In the genomic region with DNA sequence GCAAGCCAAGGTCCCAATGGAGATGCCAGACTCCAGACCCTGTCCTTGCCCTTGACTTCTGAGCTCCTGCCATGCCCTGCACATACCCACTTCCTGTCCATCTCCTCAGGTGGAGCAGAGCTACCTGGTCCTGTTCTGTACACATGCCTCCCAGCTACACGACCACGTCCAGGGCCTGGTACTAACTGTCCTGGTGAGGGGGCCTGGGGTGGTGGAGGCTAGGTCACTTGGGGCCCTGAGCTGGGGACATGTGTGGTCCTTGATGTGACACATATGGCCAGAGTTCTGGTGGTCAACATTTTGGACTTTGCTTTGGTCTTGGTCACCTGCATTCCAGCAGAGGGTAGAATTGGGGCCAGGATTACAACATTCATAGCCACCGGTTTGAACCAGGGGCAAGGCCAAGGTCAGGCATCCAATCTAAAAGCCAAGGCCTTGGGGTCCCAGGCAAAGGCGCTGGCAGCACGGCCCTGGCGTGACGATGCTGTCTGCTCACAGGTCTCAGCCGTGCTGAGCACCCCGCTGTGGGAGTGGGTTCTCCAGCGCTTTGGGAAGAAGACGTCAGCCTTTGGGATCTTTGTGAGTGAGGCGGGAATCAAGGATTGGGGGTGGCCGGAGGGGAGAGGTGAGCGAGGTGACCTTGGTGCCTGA, we compare ENCODE assay signal across 1 cellular context.
TF ChIP-seq lines count a peak whose summit lies in the region.

No MANE protein-coding gene starts in this region.

TF ChIP-seq in HepG2, 621 proteins besides CTCF, POLR2A, EP300 and RAD21 (continued from another document):
- TF ChIP-seq, protein P1, sequence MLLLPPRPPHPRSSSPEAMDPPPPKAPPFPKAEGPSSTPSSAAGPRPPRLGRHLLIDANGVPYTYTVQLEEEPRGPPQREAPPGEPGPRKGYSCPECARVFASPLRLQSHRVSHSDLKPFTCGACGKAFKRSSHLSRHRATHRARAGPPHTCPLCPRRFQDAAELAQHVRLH (CRISPR knock-in tag; IDR thresholded peaks at IDR 0.05; ENCODE audit: borderline replicate concordance, low read depth): peak; percentile 75; the same call in 1 of the 2 replicates
- TF ChIP-seq CBX2 (IDR thresholded peaks at IDR 0.05; ENCODE audit: low read depth, low read length): no peak
- no peak for TF ChIP-seq CBX2 (CRISPR knock-in tag; IDR thresholded peaks at IDR 0.05; ENCODE audit: low read depth)
- no peak for TF ChIP-seq ZSCAN20 (CRISPR knock-in tag; IDR thresholded peaks at IDR 0.05; ENCODE audit: borderline replicate concordance)
- TF ChIP-seq, protein P2, sequence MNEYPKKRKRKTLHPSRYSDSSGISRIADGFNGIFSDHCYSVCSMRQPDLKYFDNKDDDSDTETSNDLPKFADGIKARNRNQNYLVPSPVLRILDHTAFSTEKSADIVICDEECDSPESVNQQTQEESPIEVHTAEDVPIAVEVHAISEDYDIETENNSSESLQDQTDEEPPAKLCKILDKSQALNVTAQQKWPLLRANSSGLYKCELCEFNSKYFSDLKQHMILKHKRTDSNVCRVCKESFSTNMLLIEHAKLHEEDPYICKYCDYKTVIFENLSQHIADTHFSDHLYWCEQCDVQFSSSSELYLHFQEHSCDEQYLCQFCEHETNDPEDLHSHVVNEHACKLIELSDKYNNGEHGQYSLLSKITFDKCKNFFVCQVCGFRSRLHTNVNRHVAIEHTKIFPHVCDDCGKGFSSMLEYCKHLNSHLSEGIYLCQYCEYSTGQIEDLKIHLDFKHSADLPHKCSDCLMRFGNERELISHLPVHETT (CRISPR knock-in tag; conservative IDR thresholded peaks at IDR 0.05): 0 out of 2 replicates have a peak, but pooled peaks have one; percentile 27
- peak; percentile 72 for TF ChIP-seq KAT8 (CRISPR knock-in tag; IDR thresholded peaks at IDR 0.05)
- TF ChIP-seq POLR2AphosphoS2 (IDR thresholded peaks at IDR 0.05; ENCODE audit: low read depth, low read length): no peak
- no peak for TF ChIP-seq ZNF17 (CRISPR knock-in tag; IDR thresholded peaks at IDR 0.05)
- TF ChIP-seq RNF2 (conservative IDR thresholded peaks at IDR 0.05; ENCODE audit: low read depth): 0 out of 2 replicates have a peak, but pooled peaks have one; percentile 46
- TF ChIP-seq HOXA3 (CRISPR knock-in tag; IDR thresholded peaks at IDR 0.05): peak; percentile 84
- TF ChIP-seq, protein P3, sequence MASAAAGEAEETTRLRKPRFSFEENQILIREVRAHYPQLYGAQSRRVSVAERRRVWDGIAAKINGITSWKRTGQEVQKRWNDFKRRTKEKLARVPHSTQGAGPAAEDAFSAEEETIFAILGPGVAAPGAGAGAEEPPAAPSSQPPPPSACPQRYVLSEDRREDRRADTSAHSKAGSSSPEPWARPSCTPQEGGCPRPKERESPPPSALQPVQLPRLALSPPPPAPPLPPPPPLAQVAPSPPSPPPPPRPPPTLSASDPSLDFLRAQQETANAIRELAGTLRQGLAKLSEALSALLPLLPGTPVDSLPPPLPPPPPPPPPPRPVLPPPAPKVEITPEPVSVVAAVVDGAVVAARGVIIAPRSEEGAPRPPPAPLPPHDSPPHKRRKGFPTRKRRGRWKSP (CRISPR knock-in tag; IDR thresholded peaks at IDR 0.05): 0 out of 2 replicates have a peak, but pooled peaks have one; percentile 54
- TF ChIP-seq, protein P4, sequence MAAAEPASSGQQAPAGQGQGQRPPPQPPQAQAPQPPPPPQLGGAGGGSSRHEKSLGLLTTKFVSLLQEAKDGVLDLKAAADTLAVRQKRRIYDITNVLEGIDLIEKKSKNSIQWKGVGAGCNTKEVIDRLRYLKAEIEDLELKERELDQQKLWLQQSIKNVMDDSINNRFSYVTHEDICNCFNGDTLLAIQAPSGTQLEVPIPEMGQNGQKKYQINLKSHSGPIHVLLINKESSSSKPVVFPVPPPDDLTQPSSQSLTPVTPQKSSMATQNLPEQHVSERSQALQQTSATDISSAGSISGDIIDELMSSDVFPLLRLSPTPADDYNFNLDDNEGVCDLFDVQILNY (CRISPR knock-in tag; conservative IDR thresholded peaks at IDR 0.05): no peak
- TF ChIP-seq, protein P5, sequence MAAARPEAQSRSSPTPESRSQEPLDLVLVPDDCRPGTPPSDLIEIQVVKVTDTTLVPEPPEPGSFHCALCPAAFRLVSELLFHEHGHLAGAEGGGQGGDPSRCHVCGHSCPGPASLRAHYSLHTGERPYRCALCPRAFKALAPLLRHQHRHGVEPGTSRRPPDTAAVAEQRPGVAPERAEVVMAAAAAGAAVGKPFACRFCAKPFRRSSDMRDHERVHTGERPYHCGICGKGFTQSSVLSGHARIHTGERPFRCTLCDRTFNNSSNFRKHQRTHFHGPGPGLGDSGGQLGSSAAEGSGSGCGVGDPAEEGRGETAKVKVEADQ (CRISPR knock-in tag; IDR thresholded peaks at IDR 0.05; ENCODE audit: borderline replicate concordance): 0 out of 2 replicates have a peak, but pooled peaks have one; percentile 35
- no peak for TF ChIP-seq SMAD9 (CRISPR knock-in tag; IDR thresholded peaks at IDR 0.05)
- TF ChIP-seq JUN (CRISPR knock-in tag; IDR thresholded peaks at IDR 0.05): peak; percentile 47; the same call in 1 of the 2 replicates
- TF ChIP-seq, protein P6, sequence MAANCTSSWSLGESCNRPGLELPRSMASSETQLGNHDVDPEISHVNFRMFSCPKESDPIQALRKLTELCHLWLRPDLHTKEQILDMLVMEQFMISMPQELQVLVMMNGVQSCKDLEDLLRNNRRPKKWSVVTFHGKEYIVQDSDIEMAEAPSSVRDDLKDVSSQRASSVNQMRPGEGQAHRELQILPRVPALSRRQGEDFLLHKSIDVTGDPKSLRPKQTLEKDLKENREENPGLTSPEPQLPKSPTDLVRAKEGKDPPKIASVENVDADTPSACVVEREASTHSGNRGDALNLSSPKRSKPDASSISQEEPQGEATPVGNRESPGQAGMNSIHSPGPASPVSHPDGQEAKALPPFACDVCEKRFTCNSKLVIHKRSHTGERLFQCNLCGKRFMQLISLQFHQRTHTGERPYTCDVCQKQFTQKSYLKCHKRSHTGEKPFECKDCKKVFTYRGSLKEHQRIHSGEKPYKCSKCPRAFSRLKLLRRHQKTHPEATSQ (CRISPR knock-in tag; IDR thresholded peaks at IDR 0.05; ENCODE audit: borderline replicate concordance): no peak
- no peak for TF ChIP-seq SIX4 (CRISPR knock-in tag; IDR thresholded peaks at IDR 0.05)
- TF ChIP-seq, protein P7, sequence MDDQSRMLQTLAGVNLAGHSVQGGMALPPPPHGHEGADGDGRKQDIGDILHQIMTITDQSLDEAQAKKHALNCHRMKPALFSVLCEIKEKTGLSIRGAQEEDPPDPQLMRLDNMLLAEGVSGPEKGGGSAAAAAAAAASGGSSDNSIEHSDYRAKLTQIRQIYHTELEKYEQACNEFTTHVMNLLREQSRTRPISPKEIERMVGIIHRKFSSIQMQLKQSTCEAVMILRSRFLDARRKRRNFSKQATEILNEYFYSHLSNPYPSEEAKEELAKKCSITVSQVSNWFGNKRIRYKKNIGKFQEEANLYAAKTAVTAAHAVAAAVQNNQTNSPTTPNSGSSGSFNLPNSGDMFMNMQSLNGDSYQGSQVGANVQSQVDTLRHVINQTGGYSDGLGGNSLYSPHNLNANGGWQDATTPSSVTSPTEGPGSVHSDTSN (CRISPR knock-in tag; IDR thresholded peaks at IDR 0.05; ENCODE audit: borderline replicate concordance): no peak
- TF ChIP-seq, protein P8, sequence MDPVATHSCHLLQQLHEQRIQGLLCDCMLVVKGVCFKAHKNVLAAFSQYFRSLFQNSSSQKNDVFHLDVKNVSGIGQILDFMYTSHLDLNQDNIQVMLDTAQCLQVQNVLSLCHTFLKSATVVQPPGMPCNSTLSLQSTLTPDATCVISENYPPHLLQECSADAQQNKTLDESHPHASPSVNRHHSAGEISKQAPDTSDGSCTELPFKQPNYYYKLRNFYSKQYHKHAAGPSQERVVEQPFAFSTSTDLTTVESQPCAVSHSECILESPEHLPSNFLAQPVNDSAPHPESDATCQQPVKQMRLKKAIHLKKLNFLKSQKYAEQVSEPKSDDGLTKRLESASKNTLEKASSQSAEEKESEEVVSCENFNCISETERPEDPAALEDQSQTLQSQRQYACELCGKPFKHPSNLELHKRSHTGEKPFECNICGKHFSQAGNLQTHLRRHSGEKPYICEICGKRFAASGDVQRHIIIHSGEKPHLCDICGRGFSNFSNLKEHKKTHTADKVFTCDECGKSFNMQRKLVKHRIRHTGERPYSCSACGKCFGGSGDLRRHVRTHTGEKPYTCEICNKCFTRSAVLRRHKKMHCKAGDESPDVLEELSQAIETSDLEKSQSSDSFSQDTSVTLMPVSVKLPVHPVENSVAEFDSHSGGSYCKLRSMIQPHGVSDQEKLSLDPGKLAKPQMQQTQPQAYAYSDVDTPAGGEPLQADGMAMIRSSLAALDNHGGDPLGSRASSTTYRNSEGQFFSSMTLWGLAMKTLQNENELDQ (CRISPR knock-in tag; IDR thresholded peaks at IDR 0.05; ENCODE audit: borderline replicate concordance): no peak
- TF ChIP-seq, protein P9, sequence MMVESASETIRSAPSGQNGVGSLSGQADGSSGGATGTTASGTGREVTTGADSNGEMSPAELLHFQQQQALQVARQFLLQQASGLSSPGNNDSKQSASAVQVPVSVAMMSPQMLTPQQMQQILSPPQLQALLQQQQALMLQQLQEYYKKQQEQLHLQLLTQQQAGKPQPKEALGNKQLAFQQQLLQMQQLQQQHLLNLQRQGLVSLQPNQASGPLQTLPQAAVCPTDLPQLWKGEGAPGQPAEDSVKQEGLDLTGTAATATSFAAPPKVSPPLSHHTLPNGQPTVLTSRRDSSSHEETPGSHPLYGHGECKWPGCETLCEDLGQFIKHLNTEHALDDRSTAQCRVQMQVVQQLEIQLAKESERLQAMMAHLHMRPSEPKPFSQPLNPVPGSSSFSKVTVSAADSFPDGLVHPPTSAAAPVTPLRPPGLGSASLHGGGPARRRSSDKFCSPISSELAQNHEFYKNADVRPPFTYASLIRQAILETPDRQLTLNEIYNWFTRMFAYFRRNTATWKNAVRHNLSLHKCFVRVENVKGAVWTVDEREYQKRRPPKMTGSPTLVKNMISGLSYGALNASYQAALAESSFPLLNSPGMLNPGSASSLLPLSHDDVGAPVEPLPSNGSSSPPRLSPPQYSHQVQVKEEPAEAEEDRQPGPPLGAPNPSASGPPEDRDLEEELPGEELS (CRISPR knock-in tag; IDR thresholded peaks at IDR 0.05): peak; percentile 66; the same call in 1 of the 2 replicates
- no peak for TF ChIP-seq PHF20 (CRISPR knock-in tag; IDR thresholded peaks at IDR 0.05)
- TF ChIP-seq AKAP8 (CRISPR knock-in tag; IDR thresholded peaks at IDR 0.05): 0 out of 2 replicates have a peak, but pooled peaks have one; percentile 5
- TF ChIP-seq, protein P10, sequence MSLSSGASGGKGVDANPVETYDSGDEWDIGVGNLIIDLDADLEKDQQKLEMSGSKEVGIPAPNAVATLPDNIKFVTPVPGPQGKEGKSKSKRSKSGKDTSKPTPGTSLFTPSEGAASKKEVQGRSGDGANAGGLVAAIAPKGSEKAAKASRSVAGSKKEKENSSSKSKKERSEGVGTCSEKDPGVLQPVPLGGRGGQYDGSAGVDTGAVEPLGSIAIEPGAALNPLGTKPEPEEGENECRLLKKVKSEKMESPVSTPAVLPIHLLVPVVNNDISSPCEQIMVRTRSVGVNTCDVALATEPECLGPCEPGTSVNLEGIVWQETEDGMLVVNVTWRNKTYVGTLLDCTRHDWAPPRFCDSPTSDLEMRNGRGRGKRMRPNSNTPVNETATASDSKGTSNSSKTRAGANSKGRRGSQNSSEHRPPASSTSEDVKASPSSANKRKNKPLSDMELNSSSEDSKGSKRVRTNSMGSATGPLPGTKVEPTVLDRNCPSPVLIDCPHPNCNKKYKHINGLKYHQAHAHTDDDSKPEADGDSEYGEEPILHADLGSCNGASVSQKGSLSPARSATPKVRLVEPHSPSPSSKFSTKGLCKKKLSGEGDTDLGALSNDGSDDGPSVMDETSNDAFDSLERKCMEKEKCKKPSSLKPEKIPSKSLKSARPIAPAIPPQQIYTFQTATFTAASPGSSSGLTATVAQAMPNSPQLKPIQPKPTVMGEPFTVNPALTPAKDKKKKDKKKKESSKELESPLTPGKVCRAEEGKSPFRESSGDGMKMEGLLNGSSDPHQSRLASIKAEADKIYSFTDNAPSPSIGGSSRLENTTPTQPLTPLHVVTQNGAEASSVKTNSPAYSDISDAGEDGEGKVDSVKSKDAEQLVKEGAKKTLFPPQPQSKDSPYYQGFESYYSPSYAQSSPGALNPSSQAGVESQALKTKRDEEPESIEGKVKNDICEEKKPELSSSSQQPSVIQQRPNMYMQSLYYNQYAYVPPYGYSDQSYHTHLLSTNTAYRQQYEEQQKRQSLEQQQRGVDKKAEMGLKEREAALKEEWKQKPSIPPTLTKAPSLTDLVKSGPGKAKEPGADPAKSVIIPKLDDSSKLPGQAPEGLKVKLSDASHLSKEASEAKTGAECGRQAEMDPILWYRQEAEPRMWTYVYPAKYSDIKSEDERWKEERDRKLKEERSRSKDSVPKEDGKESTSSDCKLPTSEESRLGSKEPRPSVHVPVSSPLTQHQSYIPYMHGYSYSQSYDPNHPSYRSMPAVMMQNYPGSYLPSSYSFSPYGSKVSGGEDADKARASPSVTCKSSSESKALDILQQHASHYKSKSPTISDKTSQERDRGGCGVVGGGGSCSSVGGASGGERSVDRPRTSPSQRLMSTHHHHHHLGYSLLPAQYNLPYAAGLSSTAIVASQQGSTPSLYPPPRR (CRISPR knock-in tag; IDR thresholded peaks at IDR 0.05; ENCODE audit: borderline replicate concordance): 0 out of 2 replicates have a peak, but pooled peaks have one; percentile 50
- TF ChIP-seq RFX5 (IDR thresholded peaks at IDR 0.05; ENCODE audit: low read depth, low read length): no peak
- no peak for TF ChIP-seq ZNF564 (CRISPR knock-in tag; IDR thresholded peaks at IDR 0.05)
- TF ChIP-seq GABPB1 (CRISPR knock-in tag; IDR thresholded peaks at IDR 0.05): peak; percentile 26; the same call in 1 of the 2 replicates
